ENCODE assay signal across 8 cellular contexts in the genomic region with DNA sequence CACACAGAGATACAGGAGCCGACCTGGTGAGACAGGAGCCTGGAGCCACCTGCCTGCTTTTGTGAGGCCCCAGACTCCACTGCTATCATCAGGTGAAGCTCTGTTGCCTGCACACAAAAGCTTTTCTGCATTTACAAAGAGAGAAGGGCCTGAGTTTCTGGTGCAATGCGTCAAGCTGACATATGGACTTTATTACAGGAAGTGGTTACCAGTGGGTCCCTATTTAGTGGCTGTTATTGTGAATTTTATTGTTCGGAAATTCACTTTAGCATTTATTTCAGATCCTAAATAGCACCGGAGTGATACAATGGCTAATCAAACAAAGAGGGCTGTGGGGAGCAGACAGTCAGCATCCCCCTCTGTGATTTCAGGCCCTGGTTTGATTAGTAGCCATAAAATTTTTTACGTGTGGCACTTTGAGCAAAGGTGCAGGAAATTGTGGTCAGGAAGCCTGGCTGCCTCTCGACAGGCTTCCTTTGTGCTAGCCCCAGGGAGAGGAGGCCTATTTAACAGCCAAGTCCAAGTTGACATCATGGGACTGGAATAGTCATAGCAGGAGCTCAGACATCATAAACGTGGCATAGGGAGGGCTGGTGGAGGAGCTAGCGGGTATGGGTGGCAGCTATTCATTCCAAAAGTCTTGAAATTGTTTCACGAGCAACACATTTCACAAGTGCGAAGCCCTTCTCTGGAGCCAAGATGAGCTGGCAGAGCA. TPM values are rescaled to one million over a fixed set of nuclear protein-coding genes. Genes with fewer than 3 reads are reported as not detected.
DNase-seq lines count a peak whose midpoint lies in the region; ATAC-seq and TF ChIP-seq lines count a peak whose summit lies in the region.

No MANE protein-coding gene starts in this region.

- H4K20me1 ChIP-seq in DND-41 (ENCODE audit: insufficient read depth, low read length) (no peaks in the 10 kb centered on the region), Loucy (ENCODE audit: insufficient read depth, low read length, poor library complexity, severe bottlenecking) (no peaks in the 10 kb centered on the region)

- H3K4me1 ChIP-seq in DND-41 (ENCODE audit: insufficient read depth, low read length) (peaks cover 27% of the 10 kb centered on the region), Loucy (ENCODE audit: insufficient read depth, low read length, poor library complexity, severe bottlenecking) (peaks cover 66% of the 10 kb centered on the region), esophagus muscularis mucosa (peaks cover 30 to 48% (median 34%) of the 10 kb centered on the region in 4 donors), skeletal muscle satellite cell (ENCODE audit: control insufficient read depth, insufficient read depth, low read length) (peaks cover 76% of the 10 kb centered on the region), testis (no peaks in the 10 kb centered on the region)

- H3F3A ChIP-seq in Loucy (ENCODE audit: low read depth): peaks cover 5% of the 10 kb centered on the region; the same call in 1 of the 2 replicates

- peak; percentile 92 for ATAC-seq in DND-41 (ENCODE audit: insufficient read depth, low read depth)
- peak; percentile 62 for ATAC-seq in GM21381 (IDR thresholded peaks at IDR 0.05; ENCODE audit: unreplicated experiment)

- no peaks in the 10 kb centered on the region for H3K79me2 ChIP-seq in DND-41 (ENCODE audit: insufficient read depth, low read length)
- no peaks in the 10 kb centered on the region for H3K79me2 ChIP-seq in Loucy (ENCODE audit: insufficient read depth, low read length)

- H3K4me2 ChIP-seq in DND-41 (ENCODE audit: insufficient read depth, low read length) (peak overlapping the region; percentile 42), Loucy (ENCODE audit: low read depth, low read length, poor library complexity, severe bottlenecking) (peak overlapping the region; percentile 70), skeletal muscle satellite cell (ENCODE audit: low read length) (no peak overlapping the region)

- no peak for TF ChIP-seq EP300 in esophagus muscularis mucosa (IDR thresholded peaks at IDR 0.05)

- 0 out of 4 replicates have a peak overlapping the region, but pooled peaks of 1 of the 2 experiments have one; percentile 4 for H3K4me3 ChIP-seq in DND-41 (ENCODE audit: low read depth in 1 of 2, low read length in 2 of 2)
- peak overlapping the region; percentile 48 for H3K4me3 ChIP-seq in Loucy (ENCODE audit: low read length, poor library complexity, severe bottlenecking)
- no peak overlapping the region for H3K4me3 ChIP-seq in esophagus muscularis mucosa
- no peak overlapping the region for H3K4me3 ChIP-seq in skeletal muscle satellite cell (ENCODE audit: low read length)
- H3K4me3 ChIP-seq in testis: no peak overlapping the region

- H2AFZ ChIP-seq in DND-41 (ENCODE audit: low read depth, low read length) (no peak overlapping the region), Loucy (ENCODE audit: low read length) (no peak overlapping the region)

- H3K9me3 ChIP-seq in DND-41 (ENCODE audit: insufficient read depth, low read length, severe bottlenecking) (peaks cover 4% of the 10 kb centered on the region), Loucy (ENCODE audit: insufficient read depth, low read depth, low read length) (peaks cover 4% of the 10 kb centered on the region; the same call in 1 of the 2 replicates), esophagus muscularis mucosa (no peaks in the 10 kb centered on the region), skeletal muscle satellite cell (replicated peaks; ENCODE audit: low read length) (no peaks in the 10 kb centered on the region), testis (no peaks in the 10 kb centered on the region)

- H3K27ac ChIP-seq in DND-41 (ENCODE audit: low read length) (peak overlapping the region; percentile 73), esophagus muscularis mucosa (replicated peaks in 1 of 4) (peak overlapping the region; percentile 12 to 44 (median 30)), testis (no peak overlapping the region)

- peak; percentile 75 for DNase-seq in DND-41
- DNase-seq in T follicular helper cell (ENCODE audit: low read depth): peak; percentile 15
- DNase-seq in esophagus muscularis mucosa (ENCODE audit: extremely low spot score): no peak
- no peak for DNase-seq in KG1 (lab: John Stamatoyannopoulos, UW)
- DNase-seq in testis: no peak

- no peaks in the 10 kb centered on the region for H3K9me2 ChIP-seq in Loucy (replicated peaks; ENCODE audit: low read depth, low read length)

- H3K27me3 ChIP-seq in DND-41 (ENCODE audit: insufficient read depth, low read length, poor library complexity): no peaks in the 10 kb centered on the region
- H3K27me3 ChIP-seq in Loucy (ENCODE audit: insufficient read depth, low read length, poor library complexity, severe bottlenecking): no peaks in the 10 kb centered on the region
- H3K27me3 ChIP-seq in esophagus muscularis mucosa: no peaks in the 10 kb centered on the region
- no peaks in the 10 kb centered on the region for H3K27me3 ChIP-seq in skeletal muscle satellite cell (ENCODE audit: control insufficient read depth, insufficient read depth, low read length)
- no peaks in the 10 kb centered on the region for H3K27me3 ChIP-seq in testis

- H3K36me3 ChIP-seq in DND-41 (ENCODE audit: insufficient read depth, low read length) (no peaks in the 10 kb centered on the region), Loucy (ENCODE audit: insufficient read depth, low read length) (no peaks in the 10 kb centered on the region), esophagus muscularis mucosa (peaks cover 0 to 23% (median 0%) of the 10 kb centered on the region in 4 donors), skeletal muscle satellite cell (ENCODE audit: insufficient read depth, low read length) (peaks cover 78% of the 10 kb centered on the region), testis (ENCODE audit: low read depth, missing control alignments) (no peaks in the 10 kb centered on the region)

- no peak for TF ChIP-seq POLR2A in esophagus muscularis mucosa (IDR thresholded peaks at IDR 0.05; ENCODE audit: low read depth)
- TF ChIP-seq POLR2A in testis (IDR thresholded peaks at IDR 0.05): no peak

- intact Hi-C loops in esophagus muscularis mucosa (cut with DNase I): no loop called here
- intact Hi-C loops in testis (cut with DNase I; ENCODE audit: low total_unique reads): no loop called here

- H3K9ac ChIP-seq in DND-41 (ENCODE audit: low read depth, low read length) (no peak overlapping the region; the same call in 1 of the 2 replicates), Loucy (ENCODE audit: low read depth, low read length, poor library complexity, severe bottlenecking) (peak overlapping the region; percentile 56), skeletal muscle satellite cell (ENCODE audit: low read depth, low read length) (peak overlapping the region; percentile 9)

- TF ChIP-seq CTCF in DND-41 (IDR thresholded peaks at IDR 0.05; ENCODE audit: borderline replicate concordance, extremely low read depth, low read length, poor library complexity, severe bottlenecking) (no peak), Loucy (conservative IDR thresholded peaks at IDR 0.05; ENCODE audit: low read length) (no peak), esophagus muscularis mucosa (IDR thresholded peaks at IDR 0.05) (no peak), testis (IDR thresholded peaks at IDR 0.05) (no peak)

- 66% methylated on average over 10 of the region's 10 CpGs for WGBS in esophagus muscularis mucosa
- 77 to 92% methylated on average over 10 of the region's 10 CpGs for WGBS in testis, 2 donors

RNA-seq across cellular contexts. Expression of a gene that starts 8.4 kb away (rescaled TPM):
- total RNA-seq in esophagus muscularis mucosa: 100 to 1,000 TPM in 2 of 4 donors, 10 to 100 TPM in 2; 62.3 to 128 (median 92.9) TPM
- 1,248 and 1,783 TPM in 2 replicates for total RNA-seq in skeletal muscle satellite cell (2012; rRNA removed)
- 10 to 100 TPM in 1 of 2 donors, 1 to 10 TPM in 1; 9.0 to 15.4 TPM for total RNA-seq in testis
- 77.2 TPM for polyA plus RNA-seq in testis (ENCODE audit: insufficient read depth, low read depth, low replicate concordance)

Comparison
In these comparisons a context has a peak if more than half of its experiments do, and no peak if none do; other contexts are left out.
1. DNase-seq: peak in DND-41 (single experiment) and T follicular helper cell (single experiment); none in esophagus muscularis mucosa (single experiment), KG1 (single experiment) and testis (single experiment).
2. H3K27ac ChIP-seq: peak in DND-41 (single experiment) and esophagus muscularis mucosa (4 of 4); none in testis (0 of 2).